In genomic region chr11:68974421-68975194, GRCh38 we compare ENCODE assay signal across 9 cellular contexts. TPM values are rescaled to one million over a fixed set of nuclear protein-coding genes. Genes with fewer than 3 reads are reported as not detected.
DNase-seq lines count a peak whose midpoint lies in the region; ATAC-seq lines count a peak whose summit lies in the region.
"Had no signal": no experiment of that assay in that cellular context is flagged by ENCODE, and none has a peak within 500 bp of the region (broad histone marks: within the 10 kb centered on the region; RNA-seq: fewer than 3 reads in every experiment).

No MANE protein-coding gene starts in this region.

- H3K27me3 ChIP-seq in effector memory CD4-positive, alpha-beta T cell (replicated peaks; ENCODE audit: control insufficient read depth, insufficient read depth, low read length, poor library complexity, severe bottlenecking): no peaks in the 10 kb centered on the region

- H3K27ac Mint-ChIP-seq in activated CD8-positive, alpha-beta memory T cell treated with anti-CD3 and anti-CD28 coated beads, Interleukin-2, amount 10 ng/mL, durations not matched to agents 7 days and 5 days: no peak overlapping the region
- peak overlapping the region; percentile 61 for H3K27ac Mint-ChIP-seq in stimulated activated memory B cell treated with anti-CD40 and anti-IgM and Interleukin-4, amounts not matched to agents 10 μg/mL and 1 μg/mL and 100 μg/mL, for 72 hours

- H3K4me3 Mint-ChIP-seq in activated CD8-positive, alpha-beta memory T cell treated with anti-CD3 and anti-CD28 coated beads, Interleukin-2, amount 10 ng/mL, durations not matched to agents 7 days and 5 days: no peak overlapping the region
- no peak overlapping the region for H3K4me3 Mint-ChIP-seq in stimulated activated memory B cell treated with anti-CD40 and anti-IgM and Interleukin-4, amounts not matched to agents 10 μg/mL and 1 μg/mL and 100 μg/mL, for 72 hours

- H3K36me3 ChIP-seq in effector memory CD4-positive, alpha-beta T cell (ENCODE audit: control insufficient read depth, insufficient read depth, low read length): no peaks in the 10 kb centered on the region

- no peak overlapping the region for H3K27ac ChIP-seq in effector memory CD4-positive, alpha-beta T cell (ENCODE audit: insufficient read depth, low read length, poor library complexity, severe bottlenecking)

- H3K4me3 ChIP-seq in effector memory CD4-positive, alpha-beta T cell (ENCODE audit: insufficient read depth, low read depth, low read length, poor library complexity, severe bottlenecking): no peak overlapping the region

- no peaks in the 10 kb centered on the region for H3K36me3 Mint-ChIP-seq in activated CD8-positive, alpha-beta memory T cell treated with anti-CD3 and anti-CD28 coated beads, Interleukin-2, amount 10 ng/mL, durations not matched to agents 7 days and 5 days
- no peaks in the 10 kb centered on the region for H3K36me3 Mint-ChIP-seq in stimulated activated memory B cell treated with anti-CD40 and anti-IgM and Interleukin-4, amounts not matched to agents 10 μg/mL and 1 μg/mL and 100 μg/mL, for 72 hours

- peak; percentile 78 for ATAC-seq in activated CD8-positive, alpha-beta memory T cell treated with anti-CD3 and anti-CD28 coated beads, Interleukin-2, amount 10 ng/mL, durations not matched to agents 7 days and 5 days
- ATAC-seq in stimulated activated memory B cell treated with anti-CD40 and anti-IgM and Interleukin-4, amounts not matched to agents 10 μg/mL and 1 μg/mL and 100 μg/mL, for 72 hours: peak; percentile 69
- ATAC-seq in HG02885 (IDR thresholded peaks at IDR 0.05; ENCODE audit: poor library complexity, unreplicated experiment): no peak

- CTCF ChIA-PET in activated CD8-positive, alpha-beta memory T cell treated with anti-CD3 and anti-CD28 coated beads, Interleukin-2, amount 10 ng/mL, durations not matched to agents 7 days and 5 days (lab: Charles Lee): no interaction called here

- H3K4me1 ChIP-seq in effector memory CD4-positive, alpha-beta T cell (ENCODE audit: control insufficient read depth, insufficient read depth, low read length, poor library complexity, severe bottlenecking): no peaks in the 10 kb centered on the region

- H3K27me3 Mint-ChIP-seq in activated CD8-positive, alpha-beta memory T cell treated with anti-CD3 and anti-CD28 coated beads, Interleukin-2, amount 10 ng/mL, durations not matched to agents 7 days and 5 days: peaks cover 7% of the 10 kb centered on the region
- H3K27me3 Mint-ChIP-seq in stimulated activated memory B cell treated with anti-CD40 and anti-IgM and Interleukin-4, amounts not matched to agents 10 μg/mL and 1 μg/mL and 100 μg/mL, for 72 hours: peaks cover 18% of the 10 kb centered on the region

- no peaks in the 10 kb centered on the region for H3K9me3 Mint-ChIP-seq in activated CD8-positive, alpha-beta memory T cell treated with anti-CD3 and anti-CD28 coated beads, Interleukin-2, amount 10 ng/mL, durations not matched to agents 7 days and 5 days (ENCODE audit: low read depth)
- peaks cover 6% of the 10 kb centered on the region for H3K9me3 Mint-ChIP-seq in stimulated activated memory B cell treated with anti-CD40 and anti-IgM and Interleukin-4, amounts not matched to agents 10 μg/mL and 1 μg/mL and 100 μg/mL, for 72 hours

- H3K4me1 Mint-ChIP-seq in activated CD8-positive, alpha-beta memory T cell treated with anti-CD3 and anti-CD28 coated beads, Interleukin-2, amount 10 ng/mL, durations not matched to agents 7 days and 5 days: no peaks in the 10 kb centered on the region
- H3K4me1 Mint-ChIP-seq in stimulated activated memory B cell treated with anti-CD40 and anti-IgM and Interleukin-4, amounts not matched to agents 10 μg/mL and 1 μg/mL and 100 μg/mL, for 72 hours: peaks cover 5% of the 10 kb centered on the region

- DNase-seq in activated CD8-positive, alpha-beta memory T cell treated with anti-CD3 and anti-CD28 coated beads, Interleukin-2, amount 10 ng/mL, durations not matched to agents 7 days and 5 days: no peak
- DNase-seq in activated CD8-positive, alpha-beta memory T cell treated with anti-CD3 and anti-CD28 coated beads, Interleukin-2, amount 50 U/mL, for 48 hours: no peak
- DNase-seq in NCI-H460 (ENCODE audit: extremely low read depth, low read depth) (peak; percentile 20), dermis blood vessel endothelial cell (peak; percentile 43), NOMO-1 treated with dmso at 0.1 percent for 144 hours (lab: John Stamatoyannopoulos, UW; ENCODE audit: unreplicated experiment) (no peak)
- no peak for DNase-seq in effector memory CD4-positive, alpha-beta T cell

- H3K9me3 ChIP-seq in effector memory CD4-positive, alpha-beta T cell (ENCODE audit: control insufficient read depth, low read length): no peaks in the 10 kb centered on the region

RNA-seq across cellular contexts. Expression of gene MRGPRD, which starts 6.2 kb away (rescaled TPM):
- not detected for total RNA-seq in activated CD8-positive, alpha-beta memory T cell treated with anti-CD3 and anti-CD28 coated beads, Interleukin-2, amount 10 ng/mL, durations not matched to agents 7 days and 5 days
- total RNA-seq in NCI-H460 (2014; rRNA removed; shearing (Covaris generic)): not detected in 2 replicates
- not detected in 2 replicates for polyA plus RNA-seq in NCI-H460 (2014; cell fraction: nucleus; rRNA removed)
- not detected in 2 replicates for total RNA-seq in dermis blood vessel endothelial cell
- total RNA-seq: activated CD8-positive, alpha-beta memory T cell treated with anti-CD3 and anti-CD28 coated beads for 36 hours had no signal

RNA-seq across cellular contexts. Expression of gene MRGPRF, which starts 38.4 kb away (rescaled TPM):
- total RNA-seq in activated CD8-positive, alpha-beta memory T cell treated with anti-CD3 and anti-CD28 coated beads, Interleukin-2, amount 10 ng/mL, durations not matched to agents 7 days and 5 days: not detected
- total RNA-seq in NCI-H460 (2014; rRNA removed; shearing (Covaris generic)): 0.43 TPM in 1 of 2 replicates, not detected in the other
- polyA plus RNA-seq in NCI-H460 (2014; cell fraction: nucleus; rRNA removed): 1.5 TPM in 1 of 2 replicates, not detected in the other
- 0.05 and 0.17 TPM in 2 replicates for total RNA-seq in dermis blood vessel endothelial cell
- total RNA-seq: activated CD8-positive, alpha-beta memory T cell treated with anti-CD3 and anti-CD28 coated beads for 36 hours had no signal

Comparison
In these comparisons a context has a peak if more than half of its experiments do, and no peak if none do; other contexts are left out.
1. DNase-seq: peak in NCI-H460 (single experiment) and dermis blood vessel endothelial cell (single experiment); none in activated CD8-positive, alpha-beta memory T cell treated with anti-CD3 and anti-CD28 coated beads, Interleukin-2, amount 10 ng/mL, durations not matched to agents 7 days and 5 days (single experiment), activated CD8-positive, alpha-beta memory T cell treated with anti-CD3 and anti-CD28 coated beads, Interleukin-2, amount 50 U/mL, for 48 hours (single experiment), NOMO-1 treated with dmso at 0.1 percent for 144 hours (single experiment) and effector memory CD4-positive, alpha-beta T cell (0 of 3).